ENCODE assay signal across 1 cellular context in genomic region chr14:49691031-49691430, GRCh38.
TF ChIP-seq lines count a peak whose summit lies in the region.

No MANE protein-coding gene starts in this region.

TF ChIP-seq in GM12878, 131 proteins besides CTCF, POLR2A, EP300 and RAD21:
- no peak for TF ChIP-seq YBX1 (IDR thresholded peaks at IDR 0.05)
- TF ChIP-seq CHD1 (IDR thresholded peaks at IDR 0.05; ENCODE audit: low read depth, low read length): no peak
- TF ChIP-seq CREB1 (IDR thresholded peaks at IDR 0.05; ENCODE audit: low read depth): no peak
- TF ChIP-seq IRF4 (IDR thresholded peaks at IDR 0.05; ENCODE audit: low read depth, low read length): no peak
- no peak for TF ChIP-seq MLLT1 (IDR thresholded peaks at IDR 0.05)
- no peak for TF ChIP-seq HDAC6 (IDR thresholded peaks at IDR 0.05; ENCODE audit: unreplicated experiment)
- no peak for TF ChIP-seq MAX (IDR thresholded peaks at IDR 0.05; ENCODE audit: low read depth, low read length)
